Comparison of ENCODE assay signal across 9 cellular contexts in genomic region chr18:56702946-56703345, GRCh38. TPM values are rescaled to one million over a fixed set of nuclear protein-coding genes. Genes with fewer than 3 reads are reported as not detected.
DNase-seq lines count a peak whose midpoint lies in the region; ATAC-seq and TF ChIP-seq lines count a peak whose summit lies in the region.
"Had no signal": no experiment of that assay in that cellular context is flagged by ENCODE, and none has a peak within 500 bp of the region (broad histone marks: within the 10 kb centered on the region; RNA-seq: fewer than 3 reads in every experiment).

No MANE protein-coding gene starts in this region.

- H3K4me3 Mint-ChIP-seq in CD4-positive, CD25-positive, alpha-beta regulatory T cell: no peak overlapping the region

- no peaks in the 10 kb centered on the region for H3K4me1 Mint-ChIP-seq in CD4-positive, CD25-positive, alpha-beta regulatory T cell

- no peak overlapping the region for H3K27ac Mint-ChIP-seq in CD4-positive, CD25-positive, alpha-beta regulatory T cell

- H3K27me3 ChIP-seq in CD4-positive, CD25-positive, alpha-beta regulatory T cell (ENCODE audit: control insufficient read depth, insufficient read depth, low read length): no peaks in the 10 kb centered on the region
- H3K27me3 ChIP-seq in ascending aorta: no peaks in the 10 kb centered on the region
- H3K27me3 ChIP-seq: SJSA1 had no signal

- ATAC-seq in CD4-positive, CD25-positive, alpha-beta regulatory T cell (ENCODE audit: low read depth in 2 of 2): peak in 1 of 2 donors; percentile 18
- no peak for ATAC-seq in GM19397 (IDR thresholded peaks at IDR 0.05; ENCODE audit: unreplicated experiment)
- no peak for ATAC-seq in HG03025 (IDR thresholded peaks at IDR 0.05; ENCODE audit: low FRiP score, unreplicated experiment)

- H3K4me3 ChIP-seq in CD4-positive, CD25-positive, alpha-beta regulatory T cell (ENCODE audit: low read depth, low read length): no peak overlapping the region
- H3K4me3 ChIP-seq in GM12875 (ENCODE audit: low read depth, low read length) (no peak overlapping the region), ascending aorta (no peak overlapping the region)
- H3K4me3 ChIP-seq: SJSA1 had no signal

- H3K36me3 Mint-ChIP-seq in CD4-positive, CD25-positive, alpha-beta regulatory T cell: peaks cover 15% of the 10 kb centered on the region

- H3K4me1 ChIP-seq in CD4-positive, CD25-positive, alpha-beta regulatory T cell (ENCODE audit: control insufficient read depth, insufficient read depth, low read length, poor library complexity, severe bottlenecking): no peaks in the 10 kb centered on the region
- H3K4me1 ChIP-seq in ascending aorta: no peaks in the 10 kb centered on the region
- H3K4me1 ChIP-seq: SJSA1 had no signal

- peak in 2 of 3 donors; percentile 46 to 49 for DNase-seq in CD4-positive, CD25-positive, alpha-beta regulatory T cell
- DNase-seq in NCI-H2196 treated with DMSO at 0.1 percent for 48 hours (lab: John Stamatoyannopoulos, UW; ENCODE audit: unreplicated experiment): peak; percentile 9
- DNase-seq in ascending aorta (ENCODE audit: low spot score in 2 of 2): no peak
- peak; percentile 48 for DNase-seq in kidney tubule cell (ENCODE audit: low spot score)
- DNase-seq in activated naive CD4-positive, alpha-beta T cell treated with anti-CD3 and anti-CD28 coated beads, Interleukin-2, amount 50 U/mL, for 16 hours: no peak

- H3K36me3 ChIP-seq in CD4-positive, CD25-positive, alpha-beta regulatory T cell (ENCODE audit: control insufficient read depth, insufficient read depth, low read length): no peaks in the 10 kb centered on the region
- H3K36me3 ChIP-seq in ascending aorta: no peaks in the 10 kb centered on the region
- H3K36me3 ChIP-seq: SJSA1 had no signal

- H3K27me3 Mint-ChIP-seq in CD4-positive, CD25-positive, alpha-beta regulatory T cell: no peaks in the 10 kb centered on the region

- TF ChIP-seq CTCF in GM12875 (IDR thresholded peaks at IDR 0.05; ENCODE audit: borderline replicate concordance, insufficient read depth, low read depth, low read length): peak; percentile 17; the same call in 1 of the 2 replicates
- TF ChIP-seq CTCF in ascending aorta (IDR thresholded peaks at IDR 0.05): peak in 2 of 3 experiments; percentile 6 to 30

- no peaks in the 10 kb centered on the region for H3K9me3 Mint-ChIP-seq in CD4-positive, CD25-positive, alpha-beta regulatory T cell

- H3K9me3 ChIP-seq in CD4-positive, CD25-positive, alpha-beta regulatory T cell (ENCODE audit: control insufficient read depth in 2 of 2, low read length in 2 of 2): no peaks in the 10 kb centered on the region
- no peaks in the 10 kb centered on the region for H3K9me3 ChIP-seq in ascending aorta
- H3K9me3 ChIP-seq: SJSA1 had no signal

- H3K27ac ChIP-seq in CD4-positive, CD25-positive, alpha-beta regulatory T cell (ENCODE audit: insufficient read depth, low read length, poor library complexity, severe bottlenecking): no peak overlapping the region
- H3K27ac ChIP-seq in ascending aorta: no peak overlapping the region
- H3K27ac ChIP-seq: SJSA1 had no signal

- intact Hi-C loops in ascending aorta (cut with DNase I): no loop called here

RNA-seq across cellular contexts. Expression of gene WDR7, which starts 51.8 kb away (rescaled TPM):
- total RNA-seq in CD4-positive, CD25-positive, alpha-beta regulatory T cell: 76.4 TPM
- 10 to 100 TPM; 27.8 to 33.0 (median 29.7) TPM for polyA plus RNA-seq in CD4-positive, CD25-positive, alpha-beta regulatory T cell
- total RNA-seq in ascending aorta: 13.5 TPM

Comparison
In these comparisons a context has a peak if more than half of its experiments do, and no peak if none do; other contexts are left out.
1. DNase-seq: peak in CD4-positive, CD25-positive, alpha-beta regulatory T cell (2 of 3), NCI-H2196 treated with DMSO at 0.1 percent for 48 hours (single experiment) and kidney tubule cell (single experiment); none in ascending aorta (0 of 2) and activated naive CD4-positive, alpha-beta T cell treated with anti-CD3 and anti-CD28 coated beads, Interleukin-2, amount 50 U/mL, for 16 hours (single experiment).